In the genomic region with DNA sequence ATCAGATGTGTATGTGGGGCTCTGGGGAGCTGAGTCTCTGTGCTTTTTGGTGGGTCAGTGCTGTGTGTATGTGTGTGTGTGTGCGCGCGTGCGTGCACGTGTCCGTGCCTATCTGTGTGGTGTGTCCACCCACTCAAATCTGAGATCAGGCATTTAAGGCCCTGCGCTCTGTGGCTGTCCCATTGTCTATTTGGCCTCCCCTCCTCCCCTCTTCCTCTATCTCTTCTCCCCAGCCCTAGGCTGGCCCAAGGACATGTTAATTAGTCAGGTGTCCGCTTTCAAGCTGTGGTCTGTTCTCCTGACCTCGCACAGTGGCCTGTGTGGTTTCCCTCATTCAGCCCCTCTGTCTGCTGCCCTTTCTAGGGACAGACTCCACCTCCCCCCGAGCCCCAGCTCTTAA, we compare ENCODE assay signal across 19 cellular contexts.
"Had no signal": no experiment of that assay in that cellular context is flagged by ENCODE, and none has a peak within 500 bp of the region (broad histone marks: within the 10 kb centered on the region; RNA-seq: fewer than 3 reads in every experiment).

No MANE protein-coding gene starts in this region.

- H3K9me3 ChIP-seq: esophagus squamous epithelium, heart right ventricle, lower lobe of right lung, psoas muscle, sigmoid colon, stomach, thyroid gland, vagina had no signal

- H3K27me3 ChIP-seq: esophagus squamous epithelium, heart right ventricle, sigmoid colon, stomach, thyroid gland, vagina had no signal

- H3K36me3 Mint-ChIP-seq: naive thymus-derived CD4-positive, alpha-beta T cell had no signal

- H3K27ac Mint-ChIP-seq: activated CD8-positive, alpha-beta T cell treated with anti-CD3 and anti-CD28 coated beads for 36 hours; naive thymus-derived CD4-positive, alpha-beta T cell; T-helper 2 cell treated with Interferon-gamma antibody and Interleukin-4, amounts not matched to agents 5 μg/mL and 100 μg/mL, for 36 hours had no signal

- H3K4me1 Mint-ChIP-seq: naive thymus-derived CD4-positive, alpha-beta T cell had no signal

- DNase-seq: activated CD8-positive, alpha-beta memory T cell treated with anti-CD3 and anti-CD28 coated beads, Interleukin-2, amount 50 U/mL, for 4 hours; activated CD8-positive, alpha-beta T cell treated with anti-CD3 and anti-CD28 coated beads for 36 hours; activated naive CD4-positive, alpha-beta T cell; aorta; esophagus squamous epithelium; foreskin fibroblast; heart right ventricle; lower lobe of right lung; naive thymus-derived CD4-positive, alpha-beta T cell; occipital lobe; psoas muscle; sigmoid colon; stimulated activated CD4-positive, alpha-beta T cell treated with anti-CD3 and anti-CD28 coated beads, Interleukin-15, amount 100 ng/mL, for 24 hours; stimulated activated CD4-positive, alpha-beta T cell treated with anti-CD3 and anti-CD28 coated beads, Interleukin-4, amount 100 ng/mL, for 24 hours; stomach; SW 1271; thyroid gland had no signal

- H3K4me1 ChIP-seq: esophagus squamous epithelium, psoas muscle, stomach, thyroid gland, vagina had no signal

- H3K9me3 Mint-ChIP-seq: activated CD8-positive, alpha-beta T cell treated with anti-CD3 and anti-CD28 coated beads for 36 hours; naive thymus-derived CD4-positive, alpha-beta T cell; T-helper 2 cell treated with Interferon-gamma antibody and Interleukin-4, amounts not matched to agents 5 μg/mL and 100 μg/mL, for 36 hours had no signal

- ATAC-seq: activated CD8-positive, alpha-beta T cell treated with anti-CD3 and anti-CD28 coated beads for 36 hours; heart right ventricle; lower lobe of right lung; naive thymus-derived CD4-positive, alpha-beta T cell; psoas muscle had no signal

- H3K36me3 ChIP-seq: esophagus squamous epithelium, thyroid gland, vagina had no signal

- H3K27ac ChIP-seq: esophagus squamous epithelium, heart right ventricle, lower lobe of right lung, psoas muscle, sigmoid colon, stomach, thyroid gland, vagina had no signal

- H3K4me3 Mint-ChIP-seq: activated CD8-positive, alpha-beta T cell treated with anti-CD3 and anti-CD28 coated beads for 36 hours; naive thymus-derived CD4-positive, alpha-beta T cell; T-helper 2 cell treated with Interferon-gamma antibody and Interleukin-4, amounts not matched to agents 5 μg/mL and 100 μg/mL, for 36 hours had no signal

- H3K4me3 ChIP-seq: esophagus squamous epithelium, heart right ventricle, lower lobe of right lung, psoas muscle, sigmoid colon, stomach, thyroid gland, vagina had no signal

- H3K27me3 Mint-ChIP-seq: activated CD8-positive, alpha-beta T cell treated with anti-CD3 and anti-CD28 coated beads for 36 hours; naive thymus-derived CD4-positive, alpha-beta T cell had no signal
